ENCODE assay signal across 8 cellular contexts in the genomic region with DNA sequence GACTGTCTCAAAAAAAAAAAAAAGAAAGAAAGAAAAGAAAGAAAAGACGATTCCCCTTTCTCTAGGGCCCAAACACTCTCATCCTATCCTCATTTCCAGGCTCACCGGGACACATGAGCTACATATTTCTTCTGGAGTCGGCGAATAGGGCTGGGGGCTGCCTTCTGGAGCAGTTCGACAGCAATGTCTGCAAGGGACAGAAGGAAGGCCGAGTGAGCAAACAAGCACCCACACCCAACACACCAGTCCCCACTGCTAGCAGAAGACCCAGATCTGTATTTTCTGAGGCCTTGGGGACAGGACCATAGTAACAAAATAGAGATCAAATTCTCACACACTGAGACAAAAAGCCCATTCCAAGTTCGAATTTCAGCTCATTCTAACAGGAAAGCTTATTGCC. TPM values are rescaled to one million over a fixed set of nuclear protein-coding genes. Genes with fewer than 3 reads are reported as not detected.
DNase-seq lines count a peak whose midpoint lies in the region; TF ChIP-seq lines count a peak whose summit lies in the region.

No MANE protein-coding gene starts in this region.

- H4K20me1 ChIP-seq in GM23248 (ENCODE audit: insufficient read depth) (no peaks in the 10 kb centered on the region; the same call in 1 of the 2 replicates), SU-DHL-6 (ENCODE audit: low read depth, low read length) (no peaks in the 10 kb centered on the region)

- peak overlapping the region; percentile 92 for H3K4me3 ChIP-seq in GM23248
- peak overlapping the region; percentile 96 for H3K4me3 ChIP-seq in SU-DHL-6 (ENCODE audit: insufficient read depth, low read length, poor library complexity, severe bottlenecking)
- H3K4me3 ChIP-seq in fibroblast of pulmonary artery (replicated peaks; ENCODE audit: low read depth, low read length) = peak overlapping the region; percentile 61
- H3K4me3 ChIP-seq in skin epidermis = peak overlapping the region in 3 of 7 experiments; percentile 65 to 99 (median 99)

- H3K9me3 ChIP-seq in GM23248 (ENCODE audit: low read depth) = no peaks in the 10 kb centered on the region
- no peaks in the 10 kb centered on the region for H3K9me3 ChIP-seq in SU-DHL-6 (ENCODE audit: insufficient read depth, low read length)

- peak overlapping the region; percentile 98 for H3K4me2 ChIP-seq in GM23248 (ENCODE audit: unreplicated experiment)
- peak overlapping the region; percentile 100 for H3K4me2 ChIP-seq in SU-DHL-6 (ENCODE audit: low read depth, low read length, poor library complexity, severe bottlenecking)

- H3K27ac ChIP-seq in GM23248 (peak overlapping the region; percentile 98; the same call in 1 of the 2 replicates), SU-DHL-6 (ENCODE audit: low read depth, low read length) (peak overlapping the region; percentile 98), skin epidermis (peak overlapping the region in 12 of 21 experiments; percentile 92 to 98 (median 98))

- H2AFZ ChIP-seq in GM23248 (no peak overlapping the region), SU-DHL-6 (ENCODE audit: low read depth, low read length, severe bottlenecking) (no peak overlapping the region)

- TF ChIP-seq CTCF in SU-DHL-6 (IDR thresholded peaks at IDR 0.05; ENCODE audit: insufficient read depth, low read length, poor library complexity, severe bottlenecking) (no peak), fibroblast of pulmonary artery (IDR thresholded peaks at IDR 0.05; ENCODE audit: low read length, missing control alignments) (no peak)

- in situ Hi-C loops in GM23248 (cut with MboI) = no loop called here

- H3K9ac ChIP-seq in GM23248 = peak overlapping the region; percentile 95
- peak overlapping the region; percentile 99 for H3K9ac ChIP-seq in SU-DHL-6 (ENCODE audit: low read length)

- H3K36me3 ChIP-seq in GM23248 (ENCODE audit: low read depth) = peaks cover 18% of the 10 kb centered on the region; the same call in 1 of the 2 replicates
- H3K36me3 ChIP-seq in SU-DHL-6 (ENCODE audit: low read length) = no peaks in the 10 kb centered on the region

- no peaks in the 10 kb centered on the region for H3K27me3 ChIP-seq in GM23248 (replicated peaks; ENCODE audit: insufficient read depth)
- H3K27me3 ChIP-seq in SU-DHL-6 (ENCODE audit: low read length) = no peaks in the 10 kb centered on the region

- 62% methylated on average over 7 of the region's 7 CpGs for WGBS in GM23248 (ENCODE audit: low coverage in 1 of 2, low lambda C conversion rate in 2 of 2, missing lambda C conversion rate in 2 of 2), 2 experiments

- peaks cover 23% of the 10 kb centered on the region for H3F3A ChIP-seq in GM23248 (ENCODE audit: insufficient read depth)
- H3F3A ChIP-seq in SU-DHL-6 (ENCODE audit: insufficient read depth) = peaks cover 18% of the 10 kb centered on the region

- no peak for DNase-seq in GM23248
- DNase-seq in fibroblast of pulmonary artery (ENCODE audit: low read depth) = no peak
- DNase-seq in NCI-H1694 (lab: John Stamatoyannopoulos, UW) = no peak
- DNase-seq in SW480 (ENCODE audit: low spot score) = no peak
- DNase-seq in T1000 (lab: John Stamatoyannopoulos, UW) = no peak
- DNase-seq in anterior cingulate cortex (lab: John Stamatoyannopoulos, UW) = no peak

- H3K9me2 ChIP-seq in GM23248 (ENCODE audit: insufficient read depth) (no peaks in the 10 kb centered on the region), SU-DHL-6 (replicated peaks; ENCODE audit: insufficient read depth, low read length) (no peaks in the 10 kb centered on the region)

- peaks cover 28% of the 10 kb centered on the region for H3K4me1 ChIP-seq in GM23248 (ENCODE audit: insufficient read depth)

- H3K79me2 ChIP-seq in GM23248 (ENCODE audit: insufficient read depth) = peaks cover 46% of the 10 kb centered on the region
- H3K79me2 ChIP-seq in SU-DHL-6 (ENCODE audit: insufficient read depth, low read length) = peaks cover 20% of the 10 kb centered on the region

RNA-seq across cellular contexts. Expression of gene CNPPD1, which starts 1.2 kb away (rescaled TPM):
- total RNA-seq in GM23248 (2014; rRNA removed; shearing (Covaris generic)) = 34.5 and 35.2 TPM in 2 replicates
- polyA plus RNA-seq in GM23248 (2016; fragmentation: Nextera tagmentation; extraction: Ambion mirVana) = 43.8 and 43.9 TPM in 2 replicates

RNA-seq across cellular contexts. Expression of gene RETREG2, which starts 2.6 kb away (rescaled TPM):
- 98.9 and 120 TPM in 2 replicates for total RNA-seq in GM23248 (2014; rRNA removed; shearing (Covaris generic))
- 20.7 and 21.5 TPM in 2 replicates for polyA plus RNA-seq in GM23248 (2016; fragmentation: Nextera tagmentation; extraction: Ambion mirVana)

RNA-seq across cellular contexts. Expression of gene SLC23A3, which starts 5.7 kb away (rescaled TPM):
- 0.13 and 1.2 TPM in 2 replicates for total RNA-seq in GM23248 (2014; rRNA removed; shearing (Covaris generic))
- polyA plus RNA-seq in GM23248 (2016; fragmentation: Nextera tagmentation; extraction: Ambion mirVana) = 0.24 and 0.58 TPM in 2 replicates

RNA-seq across cellular contexts. Expression of gene NHEJ1, which starts 14.9 kb away (rescaled TPM):
- total RNA-seq in GM23248 (2014; rRNA removed; shearing (Covaris generic)) = 8.3 and 16.1 TPM in 2 replicates
- polyA plus RNA-seq in GM23248 (2016; fragmentation: Nextera tagmentation; extraction: Ambion mirVana) = 8.3 and 10.5 TPM in 2 replicates

RNA-seq across cellular contexts. Expression of gene ZFAND2B, which starts 31.1 kb away (rescaled TPM):
- 39.3 and 42.4 TPM in 2 replicates for total RNA-seq in GM23248 (2014; rRNA removed; shearing (Covaris generic))
- polyA plus RNA-seq in GM23248 (2016; fragmentation: Nextera tagmentation; extraction: Ambion mirVana) = 36.0 and 38.9 TPM in 2 replicates
